19 cellular contexts compared by ENCODE assay signal in the genomic region with DNA sequence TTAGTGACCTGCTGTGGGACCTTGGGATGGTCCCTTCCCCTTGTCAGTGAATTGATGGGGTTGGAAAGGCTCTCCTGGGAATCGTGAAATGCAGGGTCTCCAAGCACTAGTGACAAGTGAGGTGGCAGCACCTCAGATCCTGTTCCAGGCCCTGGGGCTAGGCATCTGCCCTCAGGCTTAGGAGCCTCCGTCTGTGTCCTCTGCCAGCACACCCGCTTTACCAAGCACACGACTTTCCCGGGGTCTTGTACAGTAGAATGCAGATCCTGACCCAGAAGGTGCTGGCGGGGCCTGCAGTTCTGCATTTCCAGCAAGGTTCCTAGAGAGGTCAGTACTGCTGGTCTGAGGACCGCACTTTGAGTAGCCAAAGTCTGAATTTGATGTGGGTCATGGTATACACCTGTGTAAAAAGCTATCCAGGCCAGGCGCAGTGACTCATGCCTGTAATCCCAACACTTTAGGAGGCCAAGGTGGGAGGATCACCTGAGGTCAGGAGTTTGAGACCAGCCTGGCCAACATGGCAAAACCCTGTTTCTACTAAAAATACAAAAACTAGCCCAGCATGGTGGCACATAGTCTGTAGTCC. TPM values are rescaled to one million over a fixed set of nuclear protein-coding genes. Genes with fewer than 3 reads are reported as not detected.
DNase-seq lines count a peak whose midpoint lies in the region; ATAC-seq, FAIRE-seq and TF ChIP-seq lines count a peak whose summit lies in the region.
"Had no signal": no experiment of that assay in that cellular context is flagged by ENCODE, and none has a peak within 500 bp of the region (broad histone marks: within the 10 kb centered on the region; RNA-seq: fewer than 3 reads in every experiment).

No MANE protein-coding gene starts in this region.

- DNase-seq in K562 (ENCODE audit: extremely low read depth in 1 of 4, low spot score in 3 of 4) (no peak), mesothelial cell of epicardium (ENCODE audit: low spot score in 2 of 2, unreplicated experiment in 2 of 2) (no peak), glutamatergic neuron (no peak), NCI-H510A treated with DMSO at 0.1 percent for 48 hours (lab: John Stamatoyannopoulos, UW) (no peak), GM12892 (ENCODE audit: insufficient read length) (no peak)
- DNase-seq: CD8-positive, alpha-beta memory T cell; EL; HCEC 1CT; Kasumi-1; NCI-H1417; NCI-H1930; NCI-H510A; SHP77 had no signal

- peak overlapping the region in 5 of 11 experiments; percentile 90 to 96 (median 92); a peak in 10 of 22 replicates for H3K27ac ChIP-seq in BLaER1 treated with 17β-estradiol and CSF1 and Interleukin-3, amounts not matched to agents 10 nM and 100 nM
- H3K27ac ChIP-seq in HUES48 (ENCODE audit: low read depth, low read length) (peak overlapping the region; percentile 82), K562 (ENCODE audit: extremely low read depth, low read depth, low read length) (no peak overlapping the region)

- POLR2A ChIA-PET in K562 (lab: Yijun Ruan, JAX): interaction anchor here (1.0 kb wide), 1 partner anchor 58 kb away, joined by 4 read pairs; a partner anchor contains a TSS

- H3K36me3 Mint-ChIP-seq in mesothelial cell of epicardium (peaks cover 6% of the 10 kb centered on the region), glutamatergic neuron (ENCODE audit: unreplicated experiment) (no peaks in the 10 kb centered on the region)
- H3K36me3 Mint-ChIP-seq: CD8-positive, alpha-beta memory T cell had no signal

- H3K27me3 Mint-ChIP-seq in mesothelial cell of epicardium (ENCODE audit: low read depth) (no peaks in the 10 kb centered on the region), glutamatergic neuron (ENCODE audit: unreplicated experiment) (peaks cover 5% of the 10 kb centered on the region)

- H3K4me1 Mint-ChIP-seq in mesothelial cell of epicardium: peaks cover 50% of the 10 kb centered on the region
- peaks cover 4% of the 10 kb centered on the region for H3K4me1 Mint-ChIP-seq in glutamatergic neuron (ENCODE audit: low read depth, unreplicated experiment)

- FAIRE-seq in K562 (lab: Jason Lieb, UNC): peak; percentile 23
- FAIRE-seq in GM12892 (lab: Jason Lieb, UNC): no peak
- FAIRE-seq: A549, HTR-8/SVneo, RCC 7860 had no signal

- no peaks in the 10 kb centered on the region for H3K36me3 ChIP-seq in BLaER1 treated with 17β-estradiol and CSF1 and Interleukin-3, amounts not matched to agents 10 nM and 100 nM
- no peaks in the 10 kb centered on the region for H3K36me3 ChIP-seq in HUES48 (ENCODE audit: control insufficient read depth, insufficient read depth, low read length)
- no peaks in the 10 kb centered on the region for H3K36me3 ChIP-seq in K562 (ENCODE audit: control insufficient read depth, insufficient read depth, low read length)

- no peak overlapping the region for H3K4me3 ChIP-seq in BLaER1 treated with 17β-estradiol and CSF1 and Interleukin-3, amounts not matched to agents 10 nM and 100 nM
- H3K4me3 ChIP-seq in HUES48 (ENCODE audit: low read depth, low read length) (no peak overlapping the region), K562 (no peak overlapping the region)
- H3K4me3 ChIP-seq: A549 had no signal

- no peaks in the 10 kb centered on the region for H3K9me1 ChIP-seq in K562 (ENCODE audit: control insufficient read depth, insufficient read depth, low read length)

- no peaks in the 10 kb centered on the region for H3K9me3 ChIP-seq in BLaER1 treated with 17β-estradiol and CSF1 and Interleukin-3, amounts not matched to agents 10 nM and 100 nM (replicated peaks in 1 of 11)
- H3K9me3 ChIP-seq in HUES48 (ENCODE audit: control insufficient read depth, insufficient read depth, low read length) (no peaks in the 10 kb centered on the region), K562 (replicated peaks; ENCODE audit: control insufficient read depth, insufficient read depth, low read depth, low read length) (no peaks in the 10 kb centered on the region)
- H3K9me3 ChIP-seq: A549 had no signal

- peaks cover 40 to 75% (median 72%) of the 10 kb centered on the region in 10 experiments for H3K4me1 ChIP-seq in BLaER1 treated with 17β-estradiol and CSF1 and Interleukin-3, amounts not matched to agents 10 nM and 100 nM
- H3K4me1 ChIP-seq in HUES48 (ENCODE audit: control insufficient read depth, insufficient read depth, low read length) (peaks cover 43% of the 10 kb centered on the region), K562 (replicated peaks in 1 of 2; ENCODE audit: control insufficient read depth in 2 of 2, insufficient read depth in 2 of 2, low read length in 2 of 2) (peaks cover 11 to 17% of the 10 kb centered on the region in 2 experiments; a peak in 3 of 5 replicates)

- no peak for ATAC-seq in K562
- no peak for ATAC-seq in HG03095 (IDR thresholded peaks at IDR 0.05; ENCODE audit: unreplicated experiment)
- ATAC-seq: A549 had no signal

- TF ChIP-seq RAD21 in K562 (CRISPR knock-in tag; conservative IDR thresholded peaks at IDR 0.05 in 1 of 2, IDR thresholded peaks at IDR 0.05 in 1 of 2): no peak

- H3K9me3 Mint-ChIP-seq in mesothelial cell of epicardium: peaks cover 5% of the 10 kb centered on the region
- no peaks in the 10 kb centered on the region for H3K9me3 Mint-ChIP-seq in glutamatergic neuron (ENCODE audit: unreplicated experiment)
- H3K9me3 Mint-ChIP-seq: CD8-positive, alpha-beta memory T cell had no signal

- H3K4me2 ChIP-seq in BLaER1 treated with 17β-estradiol and CSF1 and Interleukin-3, amounts not matched to agents 10 nM and 100 nM: peak overlapping the region in 9 of 11 experiments; percentile 46 to 81 (median 73); a peak in 17 of 22 replicates
- H3K4me2 ChIP-seq in K562 (ENCODE audit: insufficient read depth, low read length): no peak overlapping the region
- H3K4me2 ChIP-seq: A549 had no signal

- peak overlapping the region; percentile 98 for H3K27ac Mint-ChIP-seq in mesothelial cell of epicardium
- no peak overlapping the region for H3K27ac Mint-ChIP-seq in glutamatergic neuron (ENCODE audit: unreplicated experiment)

- in situ Hi-C loops in K562 (cut with MboI): no loop called here

- H3K9ac ChIP-seq in BLaER1 treated with 17β-estradiol and CSF1 and Interleukin-3, amounts not matched to agents 10 nM and 100 nM: peak overlapping the region in 5 of 11 experiments; percentile 3 to 74 (median 13); a peak in 4 of 22 replicates
- H3K9ac ChIP-seq in HUES48 (ENCODE audit: low read depth, low read length) (peak overlapping the region; percentile 27; the same call in 1 of the 2 replicates), K562 (ENCODE audit: insufficient read depth in 1 of 2, low read depth in 2 of 2, low read length in 2 of 2) (peak overlapping the region in 1 of 2 experiments; percentile 45; a peak in 1 of 4 replicates)

- no peaks in the 10 kb centered on the region for H3K79me2 ChIP-seq in K562 (ENCODE audit: control insufficient read depth, insufficient read depth, low read length)

- TF ChIP-seq POLR2A in K562 (conservative IDR thresholded peaks at IDR 0.05): no peak
- TF ChIP-seq POLR2A in GM12892 (IDR thresholded peaks at IDR 0.05; ENCODE audit: low read depth, low read length): no peak

- no peak overlapping the region for H3K4me3 Mint-ChIP-seq in mesothelial cell of epicardium
- H3K4me3 Mint-ChIP-seq in glutamatergic neuron (ENCODE audit: unreplicated experiment): no peak overlapping the region
- H3K4me3 Mint-ChIP-seq: CD8-positive, alpha-beta memory T cell had no signal

- no TSS peak for BruUV-seq in K562 (replicated peaks; lab: Mats Ljungman, UMichigan)

- 60% methylated on average over 8 of the region's 8 CpGs for WGBS in K562 (ENCODE audit: insufficient coverage, low coverage, missing lambda C conversion rate)

- CTCF ChIA-PET in K562 (lab: Yijun Ruan, JAX; ENCODE audit: low intra/inter-chr PET ratio): no interaction called here

- 0 out of 22 replicates have a peak, but pooled peaks cover 0 to 12% (median 0%) of the 10 kb centered on the region in 11 experiments for H3K27me3 ChIP-seq in BLaER1 treated with 17β-estradiol and CSF1 and Interleukin-3, amounts not matched to agents 10 nM and 100 nM
- H3K27me3 ChIP-seq in HUES48 (ENCODE audit: control insufficient read depth, insufficient read depth, low read length): no peaks in the 10 kb centered on the region
- H3K27me3 ChIP-seq in K562 (ENCODE audit: control insufficient read depth in 2 of 2, insufficient read depth in 2 of 2, low read length in 2 of 2): no peaks in the 10 kb centered on the region

- TF ChIP-seq CTCF in K562 (IDR thresholded peaks at IDR 0.05 in 2 of 3, conservative IDR thresholded peaks at IDR 0.05 in 1 of 3; ENCODE audit: insufficient read depth in 2 of 3, low read depth in 1 of 3, low read length in 3 of 3) (no peak), mesothelial cell of epicardium (IDR thresholded peaks at IDR 0.05; ENCODE audit: unreplicated experiment) (no peak), glutamatergic neuron (IDR thresholded peaks at IDR 0.05; ENCODE audit: partially characterized antibody, unreplicated experiment) (no peak)

- intact Hi-C loops in K562 (cut with micrococcal nuclease): no loop called here

- no peak overlapping the region for H2AFZ ChIP-seq in K562 (ENCODE audit: low read depth, low read length)

- no peaks in the 10 kb centered on the region for H4K20me1 ChIP-seq in BLaER1 treated with 17β-estradiol and CSF1 and Interleukin-3, amounts not matched to agents 10 nM and 100 nM
- H4K20me1 ChIP-seq in K562 (replicated peaks; ENCODE audit: control insufficient read depth, insufficient read depth, low read length): no peaks in the 10 kb centered on the region

- no peak for TF ChIP-seq EP300 in K562 (IDR thresholded peaks at IDR 0.05; ENCODE audit: low read length)

RNA-seq across cellular contexts. Expression of a gene that starts 30.9 kb away (rescaled TPM):
- total RNA-seq in K562 (2011; cell fraction: chromatin; rRNA removed; ENCODE audit: low replicate concordance): 15.0 and 19.5 TPM in 2 replicates
- 8.7 and 9.6 TPM in 2 replicates for total RNA-seq in K562 (2011; cell fraction: nucleolus; rRNA removed)
- 13.8 and 19.5 TPM in 2 replicates for total RNA-seq in K562 (2011; cell fraction: nucleoplasm; rRNA removed)
- 23.2 and 35.2 TPM in 2 replicates for total RNA-seq in K562 (2014; rRNA removed)
- 32.6 and 39.9 TPM in 2 replicates for total RNA-seq in K562 (2014; rRNA removed; fragmentation: Illumina TruSeq; extraction: Trizol)
- total RNA-seq in K562 (2015; rRNA removed; fragmentation: Illumina TruSeq; extraction: Trizol): 16.1 and 16.4 TPM in 2 replicates
- total RNA-seq in K562 (2021): 33.7 and 38.8 TPM in 2 replicates
- 27.4 and 35.0 TPM in 2 replicates for polyA plus RNA-seq in K562 (2011; rRNA removed)
- 12.1 and 25.8 TPM in 2 replicates for polyA plus RNA-seq in K562 (2011; cell fraction: cytosol; rRNA removed)
- 9.6 and 15.0 TPM in 2 replicates for polyA plus RNA-seq in K562 (2011; cell fraction: nucleus; rRNA removed)
- 37.1 and 50.2 TPM in 2 replicates for polyA plus RNA-seq in K562 (2012)
- 43.4 and 48.8 TPM in 2 replicates for polyA plus RNA-seq in K562 (2014; fragmentation: Illumina TruSeq; extraction: Trizol)
- polyA plus RNA-seq in K562 (2014; fragmentation: Nextera tagmentation; extraction: Ambion mirVana): 10 to 100 TPM in 1 of 2 experiments, 1 to 10 TPM in 1; 8.0 to 10.3 TPM
- 32.5 and 36.9 TPM in 2 replicates for polyA plus RNA-seq in K562 (2014; rRNA removed)
- 18.2 and 19.3 TPM in 2 replicates for polyA minus RNA-seq in K562 (2011; rRNA and poly(A)+ RNA removed)
- polyA minus RNA-seq in K562 (2011; cell fraction: cytosol; rRNA and poly(A)+ RNA removed): 7.6 and 8.6 TPM in 2 replicates
- polyA minus RNA-seq in K562 (2011; cell fraction: nucleus; rRNA and poly(A)+ RNA removed): 3.9 and 8.6 TPM in 2 replicates
- total RNA-seq in mesothelial cell of epicardium: 18.6 to 22.4 TPM (median 19.1 TPM) in 3 replicates
- 4.2 TPM for total RNA-seq in glutamatergic neuron (ENCODE audit: unreplicated experiment)
- polyA plus RNA-seq in GM12892 (2012; ENCODE audit: missing spikeins): 25.7 TPM

RNA-seq across cellular contexts. Expression of a gene that starts 33.3 kb away (rescaled TPM):
- not detected in 2 replicates for total RNA-seq in K562 (2011; cell fraction: chromatin; rRNA removed; ENCODE audit: low replicate concordance)
- total RNA-seq in K562 (2011; cell fraction: nucleolus; rRNA removed): not detected in 2 replicates
- total RNA-seq in K562 (2011; cell fraction: nucleoplasm; rRNA removed): not detected in 2 replicates
- not detected in 2 replicates for total RNA-seq in K562 (2014; rRNA removed)
- not detected in 2 replicates for total RNA-seq in K562 (2014; rRNA removed; fragmentation: Illumina TruSeq; extraction: Trizol)
- total RNA-seq in K562 (2015; rRNA removed; fragmentation: Illumina TruSeq; extraction: Trizol): not detected in 2 replicates
- total RNA-seq in K562 (2021): not detected in 2 replicates
- polyA plus RNA-seq in K562 (2011; rRNA removed): not detected in 2 replicates
- polyA plus RNA-seq in K562 (2011; cell fraction: cytosol; rRNA removed): not detected in 2 replicates
- not detected in 2 replicates for polyA plus RNA-seq in K562 (2011; cell fraction: nucleus; rRNA removed)
- polyA plus RNA-seq in K562 (2012): not detected in 2 replicates
- not detected in 2 replicates for polyA plus RNA-seq in K562 (2014; fragmentation: Illumina TruSeq; extraction: Trizol)
- not detected for polyA plus RNA-seq in K562 (2014; fragmentation: Nextera tagmentation; extraction: Ambion mirVana)
- not detected in 2 replicates for polyA plus RNA-seq in K562 (2014; rRNA removed)
- polyA minus RNA-seq in K562 (2011; rRNA and poly(A)+ RNA removed): not detected in 2 replicates
- polyA minus RNA-seq in K562 (2011; cell fraction: cytosol; rRNA and poly(A)+ RNA removed): not detected in 2 replicates
- polyA minus RNA-seq in K562 (2011; cell fraction: nucleus; rRNA and poly(A)+ RNA removed): not detected in 2 replicates
- total RNA-seq in mesothelial cell of epicardium: not detected in 3 replicates
- total RNA-seq in glutamatergic neuron (ENCODE audit: unreplicated experiment): not detected
- polyA plus RNA-seq in GM12892 (2012; ENCODE audit: missing spikeins): not detected
- total RNA-seq: CD8-positive, alpha-beta memory T cell had no signal
- polyA plus RNA-seq: A549; CD8-positive, alpha-beta memory T cell had no signal

RNA-seq across cellular contexts. Expression of a gene that starts 38.1 kb away (rescaled TPM):
- not detected in 2 replicates for total RNA-seq in K562 (2011; cell fraction: chromatin; rRNA removed; ENCODE audit: low replicate concordance)
- total RNA-seq in K562 (2011; cell fraction: nucleolus; rRNA removed): not detected in 2 replicates
- total RNA-seq in K562 (2011; cell fraction: nucleoplasm; rRNA removed): not detected in 2 replicates
- total RNA-seq in K562 (2014; rRNA removed): not detected in 2 replicates
- total RNA-seq in K562 (2014; rRNA removed; fragmentation: Illumina TruSeq; extraction: Trizol): not detected in 2 replicates
- not detected in 2 replicates for total RNA-seq in K562 (2015; rRNA removed; fragmentation: Illumina TruSeq; extraction: Trizol)
- not detected in 2 replicates for total RNA-seq in K562 (2021)
- polyA plus RNA-seq in K562 (2011; rRNA removed): not detected in 2 replicates
- not detected in 2 replicates for polyA plus RNA-seq in K562 (2011; cell fraction: cytosol; rRNA removed)
- not detected in 2 replicates for polyA plus RNA-seq in K562 (2011; cell fraction: nucleus; rRNA removed)
- not detected in 2 replicates for polyA plus RNA-seq in K562 (2012)
- not detected in 2 replicates for polyA plus RNA-seq in K562 (2014; fragmentation: Illumina TruSeq; extraction: Trizol)
- not detected for polyA plus RNA-seq in K562 (2014; fragmentation: Nextera tagmentation; extraction: Ambion mirVana)
- not detected in 2 replicates for polyA plus RNA-seq in K562 (2014; rRNA removed)
- not detected in 2 replicates for polyA minus RNA-seq in K562 (2011; rRNA and poly(A)+ RNA removed)
- not detected in 2 replicates for polyA minus RNA-seq in K562 (2011; cell fraction: cytosol; rRNA and poly(A)+ RNA removed)
- polyA minus RNA-seq in K562 (2011; cell fraction: nucleus; rRNA and poly(A)+ RNA removed): not detected in 2 replicates
- not detected in 3 replicates for total RNA-seq in mesothelial cell of epicardium
- total RNA-seq in glutamatergic neuron (ENCODE audit: unreplicated experiment): not detected
- polyA plus RNA-seq in GM12892 (2012; ENCODE audit: missing spikeins): 0.61 TPM
- total RNA-seq: CD8-positive, alpha-beta memory T cell had no signal
- polyA plus RNA-seq: A549; CD8-positive, alpha-beta memory T cell had no signal

RNA-seq across cellular contexts. Expression of a gene that starts 41.0 kb away (rescaled TPM):
- total RNA-seq in K562 (2011; cell fraction: chromatin; rRNA removed; ENCODE audit: low replicate concordance): not detected in 2 replicates
- not detected in 2 replicates for total RNA-seq in K562 (2011; cell fraction: nucleolus; rRNA removed)
- not detected in 2 replicates for total RNA-seq in K562 (2011; cell fraction: nucleoplasm; rRNA removed)
- total RNA-seq in K562 (2014; rRNA removed) (not detected in 2 replicates), K562 (2014; rRNA removed; fragmentation: Illumina TruSeq; extraction: Trizol) (not detected in 2 replicates), K562 (2015; rRNA removed; fragmentation: Illumina TruSeq; extraction: Trizol) (not detected in 2 replicates), K562 (2021) (not detected in 2 replicates), mesothelial cell of epicardium (not detected in 3 replicates), glutamatergic neuron (ENCODE audit: unreplicated experiment) (not detected)
- polyA plus RNA-seq in K562 (2011; rRNA removed) (not detected in 2 replicates), K562 (2014; fragmentation: Illumina TruSeq; extraction: Trizol) (not detected in 2 replicates), K562 (2014; fragmentation: Nextera tagmentation; extraction: Ambion mirVana) (not detected), K562 (2014; rRNA removed) (not detected in 2 replicates)
- not detected in 2 replicates for polyA plus RNA-seq in K562 (2011; cell fraction: cytosol; rRNA removed)
- not detected in 2 replicates for polyA plus RNA-seq in K562 (2011; cell fraction: nucleus; rRNA removed)
- polyA plus RNA-seq in K562 (2012): not detected in 2 replicates
- polyA minus RNA-seq in K562 (2011; rRNA and poly(A)+ RNA removed): not detected in 2 replicates
- not detected in 2 replicates for polyA minus RNA-seq in K562 (2011; cell fraction: cytosol; rRNA and poly(A)+ RNA removed)
- not detected in 2 replicates for polyA minus RNA-seq in K562 (2011; cell fraction: nucleus; rRNA and poly(A)+ RNA removed)
- not detected for polyA plus RNA-seq in GM12892 (2012; ENCODE audit: missing spikeins)
- total RNA-seq: CD8-positive, alpha-beta memory T cell had no signal
- polyA plus RNA-seq: A549; CD8-positive, alpha-beta memory T cell had no signal

RNA-seq across cellular contexts. Expression of a gene that starts 45.3 kb away (rescaled TPM):
- total RNA-seq in K562 (2011; cell fraction: chromatin; rRNA removed; ENCODE audit: low replicate concordance): not detected in 2 replicates
- total RNA-seq in K562 (2011; cell fraction: nucleolus; rRNA removed): not detected in 2 replicates
- not detected in 2 replicates for total RNA-seq in K562 (2011; cell fraction: nucleoplasm; rRNA removed)
- total RNA-seq in K562 (2014; rRNA removed) (not detected in 2 replicates), K562 (2014; rRNA removed; fragmentation: Illumina TruSeq; extraction: Trizol) (not detected in 2 replicates), K562 (2015; rRNA removed; fragmentation: Illumina TruSeq; extraction: Trizol) (not detected in 2 replicates), K562 (2021) (not detected in 2 replicates), mesothelial cell of epicardium (not detected in 3 replicates), glutamatergic neuron (ENCODE audit: unreplicated experiment) (not detected)
- polyA plus RNA-seq in K562 (2011; rRNA removed) (not detected in 2 replicates), K562 (2014; fragmentation: Illumina TruSeq; extraction: Trizol) (not detected in 2 replicates), K562 (2014; fragmentation: Nextera tagmentation; extraction: Ambion mirVana) (not detected), K562 (2014; rRNA removed) (not detected in 2 replicates)
- polyA plus RNA-seq in K562 (2011; cell fraction: cytosol; rRNA removed): not detected in 2 replicates
- polyA plus RNA-seq in K562 (2011; cell fraction: nucleus; rRNA removed): not detected in 2 replicates
- not detected in 2 replicates for polyA plus RNA-seq in K562 (2012)
- not detected in 2 replicates for polyA minus RNA-seq in K562 (2011; rRNA and poly(A)+ RNA removed)
- not detected in 2 replicates for polyA minus RNA-seq in K562 (2011; cell fraction: cytosol; rRNA and poly(A)+ RNA removed)
- polyA minus RNA-seq in K562 (2011; cell fraction: nucleus; rRNA and poly(A)+ RNA removed): not detected in 2 replicates
- polyA plus RNA-seq in GM12892 (2012; ENCODE audit: missing spikeins): 0.81 TPM
- total RNA-seq: CD8-positive, alpha-beta memory T cell had no signal
- polyA plus RNA-seq: A549; CD8-positive, alpha-beta memory T cell had no signal
